1 cellular context compared by ENCODE assay signal in the genomic region with DNA sequence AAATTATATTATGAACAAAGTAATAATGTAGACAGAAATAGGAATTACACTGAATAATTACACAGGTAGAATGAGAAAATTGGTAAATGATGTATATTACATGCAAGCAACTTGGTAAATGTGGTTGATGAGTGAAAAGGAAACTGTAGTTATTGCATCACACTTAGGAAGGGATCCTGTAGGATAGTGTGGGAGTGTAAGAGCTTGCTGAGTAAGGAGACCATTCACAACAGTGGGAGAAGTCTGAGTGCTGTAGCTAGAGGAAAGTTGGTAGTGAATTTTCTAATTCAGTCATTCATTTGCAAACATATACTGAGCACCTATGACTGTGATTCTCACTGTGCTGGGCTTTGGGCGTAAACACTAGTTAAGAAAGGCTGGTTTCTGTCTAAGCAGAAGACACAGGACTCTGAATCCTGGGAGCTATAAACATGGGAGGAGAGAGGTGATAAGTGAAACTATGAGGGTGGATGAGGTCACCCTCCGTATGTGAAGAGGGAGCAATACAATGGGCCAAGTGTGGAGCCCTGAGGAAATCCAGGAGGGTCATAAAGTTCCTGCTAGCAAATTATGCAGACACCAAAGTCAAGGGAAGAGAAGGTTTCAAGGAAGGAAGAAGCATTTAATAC.
A peak's percentile ranks its signal among the peaks of the same experiment; 100 is the strongest.
TF ChIP-seq lines count a peak whose summit lies in the region.

No MANE protein-coding gene starts in this region.

TF ChIP-seq in K562, 482 proteins besides CTCF, POLR2A, EP300 and RAD21 (continues in another document):
- TF ChIP-seq ESRRA (IDR thresholded peaks at IDR 0.05; ENCODE audit: borderline replicate concordance, low read depth): no peak
- no peak for TF ChIP-seq SMC3 (conservative IDR thresholded peaks at IDR 0.05; ENCODE audit: insufficient read depth, low read depth, low read length)
- no peak for TF ChIP-seq ZNF12 (CRISPR knock-in tag; IDR thresholded peaks at IDR 0.05)
- TF ChIP-seq PTRF (tag; IDR thresholded peaks at IDR 0.05): no peak
- TF ChIP-seq KDM5B (IDR thresholded peaks at IDR 0.05; ENCODE audit: insufficient replicate concordance, low read depth, low read length): no peak
- TF ChIP-seq SREBF1 (IDR thresholded peaks at IDR 0.05; ENCODE audit: borderline replicate concordance, low read depth, low read length): no peak
- TF ChIP-seq CREM (IDR thresholded peaks at IDR 0.05; ENCODE audit: low read depth): no peak
- TF ChIP-seq, protein P1, sequence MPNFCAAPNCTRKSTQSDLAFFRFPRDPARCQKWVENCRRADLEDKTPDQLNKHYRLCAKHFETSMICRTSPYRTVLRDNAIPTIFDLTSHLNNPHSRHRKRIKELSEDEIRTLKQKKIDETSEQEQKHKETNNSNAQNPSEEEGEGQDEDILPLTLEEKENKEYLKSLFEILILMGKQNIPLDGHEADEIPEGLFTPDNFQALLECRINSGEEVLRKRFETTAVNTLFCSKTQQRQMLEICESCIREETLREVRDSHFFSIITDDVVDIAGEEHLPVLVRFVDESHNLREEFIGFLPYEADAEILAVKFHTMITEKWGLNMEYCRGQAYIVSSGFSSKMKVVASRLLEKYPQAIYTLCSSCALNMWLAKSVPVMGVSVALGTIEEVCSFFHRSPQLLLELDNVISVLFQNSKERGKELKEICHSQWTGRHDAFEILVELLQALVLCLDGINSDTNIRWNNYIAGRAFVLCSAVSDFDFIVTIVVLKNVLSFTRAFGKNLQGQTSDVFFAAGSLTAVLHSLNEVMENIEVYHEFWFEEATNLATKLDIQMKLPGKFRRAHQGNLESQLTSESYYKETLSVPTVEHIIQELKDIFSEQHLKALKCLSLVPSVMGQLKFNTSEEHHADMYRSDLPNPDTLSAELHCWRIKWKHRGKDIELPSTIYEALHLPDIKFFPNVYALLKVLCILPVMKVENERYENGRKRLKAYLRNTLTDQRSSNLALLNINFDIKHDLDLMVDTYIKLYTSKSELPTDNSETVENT (CRISPR knock-in tag; IDR thresholded peaks at IDR 0.05): no peak
- no peak for TF ChIP-seq PURB (CRISPR knock-in tag; IDR thresholded peaks at IDR 0.05; ENCODE audit: low read depth)
- TF ChIP-seq NKRF (IDR thresholded peaks at IDR 0.05; ENCODE audit: borderline replicate concordance): no peak
- no peak for TF ChIP-seq SAFB2 (IDR thresholded peaks at IDR 0.05; ENCODE audit: borderline replicate concordance, low read depth, low read length, severe bottlenecking)
- no peak for TF ChIP-seq CUX1 (CRISPR knock-in tag; IDR thresholded peaks at IDR 0.05)
- no peak for TF ChIP-seq GABPB1 (CRISPR knock-in tag; IDR thresholded peaks at IDR 0.05)
- peak; percentile 59 for TF ChIP-seq IRF9 (tag; IDR thresholded peaks at IDR 0.05)
- no peak for TF ChIP-seq SREBF2 (CRISPR knock-in tag; IDR thresholded peaks at IDR 0.05)
- TF ChIP-seq PRMT5 (CRISPR knock-in tag; IDR thresholded peaks at IDR 0.05): no peak
- no peak for TF ChIP-seq FOXM1 (IDR thresholded peaks at IDR 0.05; ENCODE audit: low read depth)
- no peak for TF ChIP-seq FOXM1 (CRISPR knock-in tag; IDR thresholded peaks at IDR 0.05; ENCODE audit: low read depth)
- TF ChIP-seq, protein P2, sequence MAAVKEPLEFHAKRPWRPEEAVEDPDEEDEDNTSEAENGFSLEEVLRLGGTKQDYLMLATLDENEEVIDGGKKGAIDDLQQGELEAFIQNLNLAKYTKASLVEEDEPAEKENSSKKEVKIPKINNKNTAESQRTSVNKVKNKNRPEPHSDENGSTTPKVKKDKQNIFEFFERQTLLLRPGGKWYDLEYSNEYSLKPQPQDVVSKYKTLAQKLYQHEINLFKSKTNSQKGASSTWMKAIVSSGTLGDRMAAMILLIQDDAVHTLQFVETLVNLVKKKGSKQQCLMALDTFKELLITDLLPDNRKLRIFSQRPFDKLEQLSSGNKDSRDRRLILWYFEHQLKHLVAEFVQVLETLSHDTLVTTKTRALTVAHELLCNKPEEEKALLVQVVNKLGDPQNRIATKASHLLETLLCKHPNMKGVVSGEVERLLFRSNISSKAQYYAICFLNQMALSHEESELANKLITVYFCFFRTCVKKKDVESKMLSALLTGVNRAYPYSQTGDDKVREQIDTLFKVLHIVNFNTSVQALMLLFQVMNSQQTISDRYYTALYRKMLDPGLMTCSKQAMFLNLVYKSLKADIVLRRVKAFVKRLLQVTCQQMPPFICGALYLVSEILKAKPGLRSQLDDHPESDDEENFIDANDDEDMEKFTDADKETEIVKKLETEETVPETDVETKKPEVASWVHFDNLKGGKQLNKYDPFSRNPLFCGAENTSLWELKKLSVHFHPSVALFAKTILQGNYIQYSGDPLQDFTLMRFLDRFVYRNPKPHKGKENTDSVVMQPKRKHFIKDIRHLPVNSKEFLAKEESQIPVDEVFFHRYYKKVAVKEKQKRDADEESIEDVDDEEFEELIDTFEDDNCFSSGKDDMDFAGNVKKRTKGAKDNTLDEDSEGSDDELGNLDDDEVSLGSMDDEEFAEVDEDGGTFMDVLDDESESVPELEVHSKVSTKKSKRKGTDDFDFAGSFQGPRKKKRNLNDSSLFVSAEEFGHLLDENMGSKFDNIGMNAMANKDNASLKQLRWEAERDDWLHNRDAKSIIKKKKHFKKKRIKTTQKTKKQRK (IDR thresholded peaks at IDR 0.05; ENCODE audit: borderline replicate concordance, low read depth, low read length): no peak
- no peak for TF ChIP-seq AFF4 (CRISPR knock-in tag; IDR thresholded peaks at IDR 0.05)
- TF ChIP-seq IFI16 (CRISPR knock-in tag; IDR thresholded peaks at IDR 0.05): no peak
- TF ChIP-seq NONO (IDR thresholded peaks at IDR 0.05; ENCODE audit: low read depth in 2 of 2, low read length in 1 of 2): no peak
- no peak for TF ChIP-seq ZBTB8A (IDR thresholded peaks at IDR 0.05; ENCODE audit: partially characterized antibody)
- TF ChIP-seq CCNT2 (IDR thresholded peaks at IDR 0.05; ENCODE audit: borderline replicate concordance, extremely low read depth, insufficient read length, low read depth, low read length): no peak
- TF ChIP-seq, protein P3, sequence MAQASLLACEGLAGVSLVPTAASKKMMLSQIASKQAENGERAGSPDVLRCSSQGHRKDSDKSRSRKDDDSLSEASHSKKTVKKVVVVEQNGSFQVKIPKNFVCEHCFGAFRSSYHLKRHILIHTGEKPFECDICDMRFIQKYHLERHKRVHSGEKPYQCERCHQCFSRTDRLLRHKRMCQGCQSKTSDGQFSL (CRISPR knock-in tag; IDR thresholded peaks at IDR 0.05): no peak
- TF ChIP-seq, protein P3 (tag; IDR thresholded peaks at IDR 0.05): no peak
- TF ChIP-seq HMG20A (CRISPR knock-in tag; conservative IDR thresholded peaks at IDR 0.05): no peak
- no peak for TF ChIP-seq POLR2B (IDR thresholded peaks at IDR 0.05; ENCODE audit: low read depth, partially characterized antibody)
- peak; percentile 92 for TF ChIP-seq CEBPB (tag; IDR thresholded peaks at IDR 0.05)
- no peak for TF ChIP-seq MBD2 (IDR thresholded peaks at IDR 0.05; ENCODE audit: borderline replicate concordance, low read depth)
- no peak for TF ChIP-seq ZNF77 (CRISPR knock-in tag; IDR thresholded peaks at IDR 0.05)
- TF ChIP-seq ETV5 (CRISPR knock-in tag; IDR thresholded peaks at IDR 0.05; ENCODE audit: low read depth): no peak
- peak; percentile 66 for TF ChIP-seq JUND (IDR thresholded peaks at IDR 0.05; ENCODE audit: borderline replicate concordance, low read depth, low read length)
- peak; percentile 66; the same call in 2 of the 3 replicates for TF ChIP-seq JUND (tag; IDR thresholded peaks at IDR 0.05; ENCODE audit: borderline replicate concordance, low read depth, low read length)
- no peak for TF ChIP-seq MAFG (tag; conservative IDR thresholded peaks at IDR 0.05)
- TF ChIP-seq, protein P4, sequence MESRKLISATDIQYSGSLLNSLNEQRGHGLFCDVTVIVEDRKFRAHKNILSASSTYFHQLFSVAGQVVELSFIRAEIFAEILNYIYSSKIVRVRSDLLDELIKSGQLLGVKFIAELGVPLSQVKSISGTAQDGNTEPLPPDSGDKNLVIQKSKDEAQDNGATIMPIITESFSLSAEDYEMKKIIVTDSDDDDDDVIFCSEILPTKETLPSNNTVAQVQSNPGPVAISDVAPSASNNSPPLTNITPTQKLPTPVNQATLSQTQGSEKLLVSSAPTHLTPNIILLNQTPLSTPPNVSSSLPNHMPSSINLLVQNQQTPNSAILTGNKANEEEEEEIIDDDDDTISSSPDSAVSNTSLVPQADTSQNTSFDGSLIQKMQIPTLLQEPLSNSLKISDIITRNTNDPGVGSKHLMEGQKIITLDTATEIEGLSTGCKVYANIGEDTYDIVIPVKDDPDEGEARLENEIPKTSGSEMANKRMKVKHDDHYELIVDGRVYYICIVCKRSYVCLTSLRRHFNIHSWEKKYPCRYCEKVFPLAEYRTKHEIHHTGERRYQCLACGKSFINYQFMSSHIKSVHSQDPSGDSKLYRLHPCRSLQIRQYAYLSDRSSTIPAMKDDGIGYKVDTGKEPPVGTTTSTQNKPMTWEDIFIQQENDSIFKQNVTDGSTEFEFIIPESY (CRISPR knock-in tag; IDR thresholded peaks at IDR 0.05): no peak
- no peak for TF ChIP-seq EWSR1 (IDR thresholded peaks at IDR 0.05; ENCODE audit: borderline replicate concordance, low read depth, partially characterized antibody)
